Comparison of ENCODE assay signal across 12 cellular contexts in the genomic region with DNA sequence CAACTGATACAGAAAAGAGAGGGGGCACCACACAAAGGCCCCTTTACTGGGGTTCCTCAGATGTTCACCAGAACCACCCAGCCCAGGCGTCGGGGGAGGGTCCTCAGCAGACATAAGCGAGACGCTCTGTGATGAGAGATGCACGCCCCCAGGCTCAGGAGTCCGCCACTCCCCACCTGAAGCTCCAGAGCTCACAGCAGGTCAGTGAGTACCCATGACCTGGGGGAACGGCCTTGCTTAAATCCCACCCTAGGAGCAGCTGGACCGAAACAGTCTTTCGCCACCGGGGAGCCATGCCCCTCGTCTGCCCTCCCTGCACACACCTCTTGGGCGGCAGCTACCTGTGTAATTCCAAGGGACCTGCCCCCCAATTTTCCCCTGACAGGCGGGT. TPM values are rescaled to one million over a fixed set of nuclear protein-coding genes. Genes with fewer than 3 reads are reported as not detected.
"Had no signal": no experiment of that assay in that cellular context is flagged by ENCODE, and none has a peak within 500 bp of the region (broad histone marks: within the 10 kb centered on the region; RNA-seq: fewer than 3 reads in every experiment).

No MANE protein-coding gene starts in this region.

- H3K27ac ChIP-seq: neural progenitor cell had no signal

- DNase-seq: activated naive CD8-positive, alpha-beta T cell treated with anti-CD3 and anti-CD28 coated beads for 36 hours; dorsolateral prefrontal cortex; SHP77; small intestine; substantia nigra; T-helper 17 cell had no signal

- H3K9ac ChIP-seq: neural progenitor cell had no signal

- H3K4me3 ChIP-seq: dorsolateral prefrontal cortex, neural progenitor cell, right atrium auricular region had no signal

- H2AFZ ChIP-seq: neural progenitor cell had no signal

- ATAC-seq: esophagus mucosa; left lobe of liver; stimulated activated memory B cell treated with anti-CD40 and anti-IgM and Interleukin-4, amounts not matched to agents 10 μg/mL and 1 μg/mL and 100 μg/mL, for 72 hours; T-helper 17 cell had no signal

- H3K9me3 ChIP-seq: right atrium auricular region had no signal

- H3K36me3 ChIP-seq: neural progenitor cell, right atrium auricular region had no signal

- H3K4me2 ChIP-seq: neural progenitor cell had no signal

- H3K27me3 ChIP-seq: right atrium auricular region had no signal

RNA-seq across cellular contexts. Expression of gene CRYGN, which starts 2.8 kb away (rescaled TPM):
- total RNA-seq: chondrocyte, esophagus mucosa, left lobe of liver had no signal

RNA-seq across cellular contexts. Expression of gene WDR86, which starts 27.3 kb away (rescaled TPM):
- total RNA-seq: activated naive CD8-positive, alpha-beta T cell treated with anti-CD3 and anti-CD28 coated beads for 36 hours; chondrocyte had no signal
